Comparison of ENCODE assay signal across 18 cellular contexts in the genomic region with DNA sequence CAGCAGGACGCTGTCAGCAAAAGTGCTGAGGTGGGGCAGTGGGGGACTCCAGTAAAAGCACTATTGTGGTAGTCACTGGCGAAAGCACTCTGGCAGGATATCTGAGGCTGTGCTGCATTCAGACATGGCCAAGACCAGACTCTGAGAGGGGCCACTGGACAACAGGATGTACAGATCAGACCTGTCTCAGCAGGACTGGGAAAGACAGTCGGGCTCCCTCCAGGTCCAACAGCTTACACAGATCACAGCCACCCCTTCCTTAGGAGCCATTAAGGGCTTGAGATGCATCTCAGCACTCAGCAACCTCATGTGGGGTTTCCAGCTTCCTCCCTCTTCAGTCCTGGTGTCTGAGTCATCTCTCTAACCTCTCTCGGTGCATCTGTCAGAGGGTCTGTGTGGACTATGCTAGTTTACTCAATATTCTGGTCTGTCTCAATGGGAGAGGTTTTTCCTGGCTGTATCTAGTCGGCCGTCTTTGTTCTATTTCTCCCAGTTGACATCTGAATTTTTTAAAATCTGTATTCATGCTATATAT.
DNase-seq lines count a peak whose midpoint lies in the region; ATAC-seq, FAIRE-seq and TF ChIP-seq lines count a peak whose summit lies in the region.
"Had no signal": no experiment of that assay in that cellular context is flagged by ENCODE, and none has a peak within 500 bp of the region (broad histone marks: within the 10 kb centered on the region; RNA-seq: fewer than 3 reads in every experiment).

No MANE protein-coding gene starts in this region.

- H3T11ph ChIP-seq in H9 (ENCODE audit: low read length): no peak overlapping the region

- H2AFZ ChIP-seq in H9 (ENCODE audit: low read length): no peak overlapping the region
- H2AFZ ChIP-seq in hepatocyte: no peak overlapping the region

- peaks cover 23 to 26% (median 24%) of the 10 kb centered on the region in 3 experiments for H3K36me3 Mint-ChIP-seq in H9 (ENCODE audit: insufficient read depth in 1 of 3, low read depth in 3 of 3)
- H3K36me3 Mint-ChIP-seq in WTC11: peaks cover 34% of the 10 kb centered on the region

- peaks cover 13 to 14% of the 10 kb centered on the region in 2 experiments; a peak in 3 of 4 replicates for H3K4me1 Mint-ChIP-seq in H9
- H3K4me1 Mint-ChIP-seq in WTC11: peaks cover 11% of the 10 kb centered on the region
- H3K4me1 Mint-ChIP-seq: nephron had no signal

- H3K27ac ChIP-seq in AG04450 (ENCODE audit: low read depth, low read length): no peak overlapping the region
- no peak overlapping the region for H3K27ac ChIP-seq in H9 (ENCODE audit: insufficient read length, low read depth, low read length)
- no peak overlapping the region for H3K27ac ChIP-seq in hepatocyte
- H3K27ac ChIP-seq: cardiac muscle cell, lower lobe of right lung had no signal

- no peaks in the 10 kb centered on the region for H3K9me2 ChIP-seq in hepatocyte (replicated peaks; ENCODE audit: insufficient read depth)

- H3K23ac ChIP-seq in H9 (ENCODE audit: insufficient read length, low read depth, low read length): no peak overlapping the region

- no peak overlapping the region for H3K18ac ChIP-seq in H9 (ENCODE audit: insufficient read length, low read depth, low read length)

- TF ChIP-seq CTCF in AG04450 (IDR thresholded peaks at IDR 0.05; ENCODE audit: low read depth, low read length) (no peak), H9 (conservative IDR thresholded peaks at IDR 0.05) (no peak), WTC11 (IDR thresholded peaks at IDR 0.05) (no peak), hepatocyte (IDR thresholded peaks at IDR 0.05; ENCODE audit: poor library complexity) (no peak)

- H3K27me3 ChIP-seq in AG04450 (ENCODE audit: control insufficient read depth, insufficient read depth, low read length): no peaks in the 10 kb centered on the region
- H3K27me3 ChIP-seq in H9 (ENCODE audit: insufficient read depth, low read length): no peaks in the 10 kb centered on the region
- H3K27me3 ChIP-seq in hepatocyte: no peaks in the 10 kb centered on the region
- H3K27me3 ChIP-seq: cardiac muscle cell had no signal

- no CpG with 5 or more reads among the region's 6 CpGs for WGBS in H9 (ENCODE audit: extremely low coverage, insufficient read length, low lambda C conversion rate)
- 74% methylated on average over 6 of the region's 6 CpGs for WGBS in hepatocyte (ENCODE audit: low lambda C conversion rate, missing lambda C conversion rate)

- no peak for TF ChIP-seq POLR2A in GM12892 (IDR thresholded peaks at IDR 0.05; ENCODE audit: low read depth, low read length)

- H3K56ac ChIP-seq in H9 (ENCODE audit: insufficient read length, low read depth, low read length): no peak overlapping the region

- no peaks in the 10 kb centered on the region for H3K79me1 ChIP-seq in H9 (ENCODE audit: insufficient read depth, low read depth, low read length, poor library complexity, severe bottlenecking)

- H2BK120ac ChIP-seq in H9 (ENCODE audit: low read depth, low read length, poor library complexity, severe bottlenecking): no peak overlapping the region

- H3K23me2 ChIP-seq in H9 (ENCODE audit: insufficient read length, low read depth, low read length, poor library complexity, severe bottlenecking): no peaks in the 10 kb centered on the region

- H4K20me1 ChIP-seq in H9 (ENCODE audit: control insufficient read depth, insufficient read depth, insufficient read length) (no peaks in the 10 kb centered on the region), hepatocyte (ENCODE audit: insufficient read depth, poor library complexity, severe bottlenecking) (no peaks in the 10 kb centered on the region)

- H4K8ac ChIP-seq in H9 (replicated peaks; ENCODE audit: insufficient read length, low read depth, low read length): no peak overlapping the region

- H3K9ac ChIP-seq in H9 (ENCODE audit: extremely low read depth, insufficient read length, low read length): no peak overlapping the region

- H3K36me3 ChIP-seq in hepatocyte (replicated peaks; ENCODE audit: insufficient read depth, low read depth): no peaks in the 10 kb centered on the region
- H3K36me3 ChIP-seq: cardiac muscle cell, lower lobe of right lung had no signal

- H3K79me2 ChIP-seq in H9 (ENCODE audit: insufficient read depth, low read length) (no peaks in the 10 kb centered on the region), hepatocyte (no peaks in the 10 kb centered on the region)

- H2BK5ac ChIP-seq in H9 (ENCODE audit: insufficient read length, low read length): no peak overlapping the region

- POLR2A ChIA-PET in AG04450 (lab: Yijun Ruan, JAX): no interaction called here
- POLR2A ChIA-PET in WTC11 (lab: Charles Lee): no interaction called here

- H2BK20ac ChIP-seq in H9 (ENCODE audit: low read depth, low read length, poor library complexity, severe bottlenecking): no peak overlapping the region

- no peak overlapping the region for H2BK15ac ChIP-seq in H9 (ENCODE audit: low read depth, low read length)

- no peak overlapping the region for H4K91ac ChIP-seq in H9 (ENCODE audit: insufficient read length, low read depth, low read length)

- H3K27me3 Mint-ChIP-seq in H9 (ENCODE audit: low read depth) (no peaks in the 10 kb centered on the region), WTC11 (ENCODE audit: low read depth) (no peaks in the 10 kb centered on the region)
- H3K27me3 Mint-ChIP-seq: T-helper 17 cell had no signal

- CTCF ChIA-PET in AG04450 (lab: Charles Lee): no interaction called here
- CTCF ChIA-PET in WTC11 (lab: Charles Lee): no interaction called here

- H3K14ac ChIP-seq in H9 (ENCODE audit: insufficient read depth, low read length): 0 out of 2 replicates have a peak overlapping the region, but pooled peaks have one; percentile 1

- H3K9me3 Mint-ChIP-seq in H9 (peaks cover 19 to 22% of the 10 kb centered on the region in 2 experiments), WTC11 (peaks cover 36% of the 10 kb centered on the region)

- H3K4me3 ChIP-seq in AG04450 (ENCODE audit: low read depth, low read length) (no peak overlapping the region), hepatocyte (no peak overlapping the region)
- H3K4me3 ChIP-seq: cardiac muscle cell, lower lobe of right lung had no signal

- H3K27ac Mint-ChIP-seq in H9 (peak overlapping the region in 1 of 3 experiments; percentile 25; a peak in 2 of 7 replicates), WTC11 (no peak overlapping the region)
- H3K27ac Mint-ChIP-seq: activated naive CD4-positive, alpha-beta T cell treated with anti-CD3 and anti-CD28 coated beads for 36 hours; nephron; T-helper 17 cell had no signal

- H3K4me2 ChIP-seq in H9 (ENCODE audit: insufficient read depth, insufficient read length, low read length) (no peak overlapping the region), hepatocyte (no peak overlapping the region)

- no peak overlapping the region for H3K4ac ChIP-seq in H9 (ENCODE audit: low read depth, low read length)

- DNase-seq in AG04450 (ENCODE audit: low read depth, low spot score) (peak; percentile 44), H9 (peak; percentile 23), WTC11 (ENCODE audit: low spot score) (no peak), hepatocyte (ENCODE audit: low spot score) (peak; percentile 5), pons (ENCODE audit: low spot score) (no peak), NAMALWA (ENCODE audit: low spot score) (no peak), GM12892 (ENCODE audit: insufficient read length) (no peak)
- DNase-seq: activated CD4-positive, alpha-beta T cell treated with anti-CD3 and anti-CD28 coated beads for 1 hour; activated CD8-positive, alpha-beta memory T cell treated with anti-CD3 and anti-CD28 coated beads, Interleukin-2, amount 50 U/mL, for 4 hours; activated naive CD4-positive, alpha-beta T cell treated with anti-CD3 and anti-CD28 coated beads for 36 hours; Calu3; lower lobe of right lung; NCI-H2107; NCI-H748 treated with DMSO at 0.1 percent for 48 hours; T-helper 17 cell had no signal

- H2BK12ac ChIP-seq in H9 (ENCODE audit: insufficient read length, low read depth, low read length): no peak overlapping the region

- H3K4me1 ChIP-seq in H9 (ENCODE audit: insufficient read depth, low read length) (no peaks in the 10 kb centered on the region), hepatocyte (ENCODE audit: insufficient read depth) (no peaks in the 10 kb centered on the region)
- H3K4me1 ChIP-seq: lower lobe of right lung had no signal

- peak; percentile 22; the same call in 1 of the 2 replicates for ATAC-seq in WTC11
- ATAC-seq in HG03439 (IDR thresholded peaks at IDR 0.05; ENCODE audit: unreplicated experiment): no peak
- ATAC-seq: lower lobe of right lung, T-helper 17 cell had no signal

- no peaks in the 10 kb centered on the region; the same call in 1 of the 2 replicates for H3K9me3 ChIP-seq in AG04450 (ENCODE audit: control insufficient read depth, insufficient read depth, low read length)
- peaks cover 6% of the 10 kb centered on the region for H3K9me3 ChIP-seq in H9 (ENCODE audit: control insufficient read depth, low read depth, low read length)
- peaks cover 6% of the 10 kb centered on the region for H3K9me3 ChIP-seq in hepatocyte (ENCODE audit: low read depth)

- no peak for FAIRE-seq in GM12892 (lab: Jason Lieb, UNC)

- no peak overlapping the region for H2AK5ac ChIP-seq in H9 (ENCODE audit: insufficient read length, low read length)

- H3K4me3 Mint-ChIP-seq in H9 (no peak overlapping the region), WTC11 (no peak overlapping the region)
- H3K4me3 Mint-ChIP-seq: activated naive CD4-positive, alpha-beta T cell treated with anti-CD3 and anti-CD28 coated beads for 36 hours; nephron; T-helper 17 cell had no signal

- no peak overlapping the region for H4K5ac ChIP-seq in H9 (ENCODE audit: insufficient read length, low read depth, low read length)

TF ChIP-seq in WTC11, 78 proteins besides CTCF, POLR2A, EP300 and RAD21 (continues in another document):
- no peak for TF ChIP-seq ZNF396 (CRISPR knock-in tag; IDR thresholded peaks at IDR 0.05; ENCODE audit: borderline replicate concordance)

Comparison
In these comparisons a context has a peak if more than half of its experiments do, and no peak if none do; other contexts are left out.
1. DNase-seq: peak in AG04450 (single experiment), H9 (single experiment) and hepatocyte (single experiment); none in WTC11 (single experiment), pons (single experiment), NAMALWA (single experiment) and GM12892 (single experiment).